In the genomic region with DNA sequence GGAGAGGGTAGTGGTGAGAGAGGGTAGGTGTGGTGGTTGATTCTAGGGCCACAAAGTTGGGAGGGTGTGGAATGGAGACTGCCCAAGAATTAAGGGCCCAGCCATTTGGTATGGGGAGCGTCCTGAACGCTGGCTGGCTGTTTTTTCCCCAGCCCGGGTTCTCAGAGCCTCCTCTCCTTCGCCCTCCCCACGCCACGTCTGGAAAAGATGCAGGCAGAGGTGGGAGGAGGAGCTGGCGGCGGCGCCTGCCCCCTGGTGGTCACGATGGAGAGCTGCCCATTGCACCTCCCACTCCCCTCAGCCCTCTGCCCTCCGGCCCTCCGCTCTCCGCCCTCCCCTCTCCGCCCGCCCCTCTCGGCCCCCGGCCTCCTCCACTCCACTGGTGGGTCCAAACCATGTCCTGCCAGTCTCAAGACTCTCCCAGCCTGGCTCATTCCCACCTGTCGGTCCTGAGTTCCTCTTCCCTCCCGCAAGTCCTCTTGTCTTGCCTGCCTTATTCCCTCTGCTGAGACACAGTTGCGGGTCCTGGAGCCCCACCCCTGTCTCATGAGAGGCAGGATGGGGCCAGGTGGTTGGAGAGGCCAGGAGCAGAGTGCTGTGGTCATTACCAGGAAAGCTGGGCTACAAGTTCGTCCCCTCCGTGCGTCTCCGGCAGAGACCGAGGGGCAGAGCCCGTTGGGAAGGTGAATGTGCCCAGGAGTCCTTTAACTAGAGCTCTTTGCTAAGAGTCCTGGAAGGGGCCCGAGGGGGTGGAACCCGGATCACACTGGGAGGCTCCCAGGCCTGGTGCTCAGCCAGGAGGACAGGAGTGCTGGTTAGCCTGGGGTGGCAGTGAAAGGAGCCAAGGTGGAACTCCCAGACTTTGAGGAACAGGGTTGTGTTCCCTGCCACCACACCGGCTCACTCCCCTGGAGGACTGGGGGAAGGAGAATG, we compare ENCODE assay signal across 8 cellular contexts. TPM values are rescaled to one million over a fixed set of nuclear protein-coding genes. Genes with fewer than 3 reads are reported as not detected.
DNase-seq lines count a peak whose midpoint lies in the region; ATAC-seq and TF ChIP-seq lines count a peak whose summit lies in the region.

No MANE protein-coding gene starts in this region.

- WGBS in right lobe of liver (ENCODE audit: insufficient coverage, low coverage, low lambda C conversion rate, missing lambda C conversion rate): 6% methylated on average over 10 of the region's 29 CpGs

- peak overlapping the region in 9 of 59 donors; percentile 0 to 65 (median 23) for H3K27ac ChIP-seq in dorsolateral prefrontal cortex
- H3K27ac ChIP-seq in right lobe of liver: peak overlapping the region; percentile 63 to 83 (median 66)

- peak; percentile 61 for ATAC-seq in HG02678 (IDR thresholded peaks at IDR 0.05; ENCODE audit: unreplicated experiment)
- peak; percentile 64 to 72 (median 69) for ATAC-seq in right lobe of liver
- ATAC-seq in GM21717 (IDR thresholded peaks at IDR 0.05; ENCODE audit: unreplicated experiment): no peak

- peak overlapping the region in 16 of 59 donors; percentile 8 to 35 (median 20) for H3K4me3 ChIP-seq in dorsolateral prefrontal cortex
- H3K4me3 ChIP-seq in right lobe of liver: peak overlapping the region; percentile 20 to 66 (median 56)

- peaks cover 0 to 19% (median 8%) of the 10 kb centered on the region in 4 donors for H3K36me3 ChIP-seq in right lobe of liver

- H3K27me3 ChIP-seq in dorsolateral prefrontal cortex (no peaks in the 10 kb centered on the region), right lobe of liver (no peaks in the 10 kb centered on the region)

- peaks cover 0 to 59% (median 30%) of the 10 kb centered on the region in 4 donors for H3K4me1 ChIP-seq in right lobe of liver

- DNase-seq in CD1c-positive myeloid dendritic cell (ENCODE audit: extremely low spot score) (peak; percentile 67), NCI-H510A (lab: John Stamatoyannopoulos, UW) (peak; percentile 43), dorsolateral prefrontal cortex (peak in 9 of 10 donors; percentile 43 to 80 (median 58)), right lobe of liver (peak; percentile 73 to 95 (median 92))
- DNase-seq in activated CD4-positive, alpha-beta T cell treated with anti-CD3 and anti-CD28 coated beads, Interleukin-2, amount 50 U/mL, for 4 hours: peak; percentile 30 to 39
- peak; percentile 35 to 54 for DNase-seq in stimulated activated CD4-positive, alpha-beta T cell treated with anti-CD3 and anti-CD28 coated beads, Interleukin-4, amount 100 ng/mL, for 4 hours

- H3K9me3 ChIP-seq in right lobe of liver: no peaks in the 10 kb centered on the region

- TF ChIP-seq CTCF in dorsolateral prefrontal cortex (IDR thresholded peaks at IDR 0.05 in 54 of 56, conservative IDR thresholded peaks at IDR 0.05 in 2 of 56; ENCODE audit: low read depth in 1 of 56, partially characterized antibody in 56 of 56) (peak; percentile 62 to 98 (median 93)), right lobe of liver (IDR thresholded peaks at IDR 0.05) (peak; percentile 84 to 94 (median 92))

- intact Hi-C loops in dorsolateral prefrontal cortex (cut with DNase I) (loop anchor here (1.0 to 5.0 kb wide), 7 partner anchors 56 to 268 kb away; partner anchors contain the start of genes SOX13 (in 2 of the 2) and SNRPE (in 1 of the 2)), right lobe of liver (cut with DNase I) (loop anchor here (5.0 to 10.0 kb wide), 4 partner anchors 47 to 262 kb away; partner anchors contain the start of gene SOX13 (in 1 of the 2))

- no peak for TF ChIP-seq POLR2A in right lobe of liver (IDR thresholded peaks at IDR 0.05)

RNA-seq across cellular contexts. Expression of gene ETNK2, which starts 22.6 kb away (rescaled TPM):
- total RNA-seq in dorsolateral prefrontal cortex (10 to 100 TPM in 30 of 120 experiments, 1 to 10 TPM in 90; 3.3 to 17.5 (median 8.5) TPM), right lobe of liver (100 to 1,000 TPM in 3 of 6 experiments, 10 to 100 TPM in 3; 30.9 to 231 (median 98.9) TPM)

RNA-seq across cellular contexts. Expression of gene REN, which starts 36.9 kb away (rescaled TPM):
- total RNA-seq in dorsolateral prefrontal cortex (under 1 TPM in 3 of 120 experiments, not detected in 117; 0.32 to 0.69 (median 0.48) TPM), right lobe of liver (under 1 TPM in 5 of 6 experiments, not detected in 1; 0.25 to 0.44 (median 0.27) TPM)

RNA-seq across cellular contexts. Expression of gene SOX13, which starts 56.3 kb away (rescaled TPM):
- total RNA-seq in dorsolateral prefrontal cortex (10 to 100 TPM; 13.7 to 62.1 (median 24.8) TPM), right lobe of liver (10 to 100 TPM; 12.5 to 29.1 (median 17.1) TPM)

Comparison
In these comparisons a context has a peak if more than half of its experiments do, and no peak if none do; other contexts are left out.
1. DNase-seq: peak in every context shown above with its lines; median percentile 92 in right lobe of liver; 67 in CD1c-positive myeloid dendritic cell; 58 in dorsolateral prefrontal cortex; 44 in stimulated activated CD4-positive, alpha-beta T cell treated with anti-CD3 and anti-CD28 coated beads, Interleukin-4, amount 100 ng/mL, for 4 hours; 43 in NCI-H510A; 34 in activated CD4-positive, alpha-beta T cell treated with anti-CD3 and anti-CD28 coated beads, Interleukin-2, amount 50 U/mL, for 4 hours.